In genomic region chr1:21307663-21308062, GRCh38 we compare ENCODE assay signal across 14 cellular contexts. TPM values are rescaled to one million over a fixed set of nuclear protein-coding genes. Genes with fewer than 3 reads are reported as not detected.
A peak's percentile ranks its signal among the peaks of the same experiment; 100 is the strongest.
DNase-seq lines count a peak whose midpoint lies in the region; ATAC-seq, FAIRE-seq and TF ChIP-seq lines count a peak whose summit lies in the region.
"Had no signal": no experiment of that assay in that cellular context is flagged by ENCODE, and none has a peak within 500 bp of the region (broad histone marks: within the 10 kb centered on the region; RNA-seq: fewer than 3 reads in every experiment).

No MANE protein-coding gene starts in this region.

- no peak overlapping the region for H2AFZ ChIP-seq in smooth muscle cell (ENCODE audit: low read depth)

- ATAC-seq in central memory CD8-positive, alpha-beta T cell (replicated peaks; ENCODE audit: extremely low read depth, poor library complexity, severe bottlenecking) = peak; percentile 62
- ATAC-seq in GM19395 (IDR thresholded peaks at IDR 0.05; ENCODE audit: unreplicated experiment) = no peak

- no peaks in the 10 kb centered on the region for H3K9me3 Mint-ChIP-seq in central memory CD8-positive, alpha-beta T cell

- peaks cover 97% of the 10 kb centered on the region for H3K79me2 ChIP-seq in smooth muscle cell (ENCODE audit: low read depth)

- 70% methylated on average over 6 of the region's 6 CpGs for WGBS in smooth muscle cell (ENCODE audit: low lambda C conversion rate)

- H3K4me2 ChIP-seq in smooth muscle cell = peak overlapping the region; percentile 53

- H3K4me3 ChIP-seq in smooth muscle cell = no peak overlapping the region
- H3K4me3 ChIP-seq: MG63 had no signal

- no peaks in the 10 kb centered on the region for H3K36me3 ChIP-seq in smooth muscle cell (ENCODE audit: low read depth)
- H3K36me3 ChIP-seq: MG63 had no signal

- H3K9me3 ChIP-seq in smooth muscle cell (replicated peaks; ENCODE audit: low read depth) = no peaks in the 10 kb centered on the region
- H3K9me3 ChIP-seq: MG63 had no signal

- H3K27ac ChIP-seq in smooth muscle cell (ENCODE audit: low read depth) = peak overlapping the region; percentile 59

- H3K36me3 Mint-ChIP-seq in central memory CD8-positive, alpha-beta T cell (ENCODE audit: insufficient read depth) = peaks cover 9% of the 10 kb centered on the region

- peak overlapping the region; percentile 75 for H3K27ac Mint-ChIP-seq in central memory CD8-positive, alpha-beta T cell (ENCODE audit: low read depth)

- no peaks in the 10 kb centered on the region for H3K27me3 Mint-ChIP-seq in central memory CD8-positive, alpha-beta T cell

- H3K4me1 Mint-ChIP-seq in central memory CD8-positive, alpha-beta T cell = peaks cover 50% of the 10 kb centered on the region

- no peak for FAIRE-seq in frontal cortex (lab: Jason Lieb, UNC)

- peak; percentile 62 for DNase-seq in NCI-H82 (lab: John Stamatoyannopoulos, UW)
- no peak for DNase-seq in NCI-H82 treated with DMSO at 0.1 percent for 48 hours (lab: John Stamatoyannopoulos, UW; ENCODE audit: unreplicated experiment)
- DNase-seq in OCI-M1 (lab: John Stamatoyannopoulos, UW) = peak; percentile 14
- DNase-seq in central memory CD8-positive, alpha-beta T cell (ENCODE audit: low spot score in 2 of 2) = no peak
- no peak for DNase-seq in smooth muscle cell (lab: John Stamatoyannopoulos, UW; ENCODE audit: unreplicated experiment)
- DNase-seq in GM13977 (ENCODE audit: low spot score) = no peak
- no peak for DNase-seq in frontal cortex (ENCODE audit: low spot score in 2 of 2)
- DNase-seq: ACHN; foreskin melanocyte; MG63; NK-92 treated with Interleukin-12 subunit alpha and Interleukin-12 subunit beta, amount 100 ng/mL, for 24 hours; stimulated activated CD4-positive, alpha-beta T cell treated with anti-CD3 and anti-CD28 coated beads, Interleukin-1b, Interleukin-23, amount 100 ng/mL, for 48 hours; trophoblast cell had no signal

- in situ Hi-C loops in GM13977 (cut with MboI; ENCODE audit: low pct_unique_long_range_greater_than_20kb, low sequenced_read_pairs, unreplicated experiment) = no loop called here

- H3K4me3 Mint-ChIP-seq in central memory CD8-positive, alpha-beta T cell = no peak overlapping the region

- no peak overlapping the region for H3K9ac ChIP-seq in smooth muscle cell (ENCODE audit: low read depth)

- no peaks in the 10 kb centered on the region for H3K27me3 ChIP-seq in smooth muscle cell (ENCODE audit: low read depth)
- H3K27me3 ChIP-seq: MG63 had no signal

- peaks cover 24% of the 10 kb centered on the region for H3K4me1 ChIP-seq in smooth muscle cell (ENCODE audit: low read depth)

- TF ChIP-seq CTCF in smooth muscle cell (IDR thresholded peaks at IDR 0.05; ENCODE audit: borderline replicate concordance, insufficient read depth, poor library complexity, severe bottlenecking) = no peak
- TF ChIP-seq CTCF in GM13977 (IDR thresholded peaks at IDR 0.05; ENCODE audit: extremely low read depth, insufficient read depth, missing control alignments) = no peak

- peaks cover 34% of the 10 kb centered on the region for H3F3A ChIP-seq in smooth muscle cell (ENCODE audit: low read depth)

- peaks cover 33% of the 10 kb centered on the region for H4K20me1 ChIP-seq in smooth muscle cell (ENCODE audit: low read depth)

RNA-seq across cellular contexts. Expression of gene ECE1, which starts 17.4 kb away (rescaled TPM):
- 63.8 and 129 TPM in 2 replicates for total RNA-seq in smooth muscle cell
- 101 and 108 TPM in 2 replicates for polyA plus RNA-seq in smooth muscle cell
- total RNA-seq in frontal cortex = 8.2 TPM

Comparison
In these comparisons a context has a peak if more than half of its experiments do, and no peak if none do; other contexts are left out.
1. DNase-seq: peak in NCI-H82 (single experiment) and OCI-M1 (single experiment); none in NCI-H82 treated with DMSO at 0.1 percent for 48 hours (single experiment), central memory CD8-positive, alpha-beta T cell (0 of 2), smooth muscle cell (single experiment), GM13977 (single experiment) and frontal cortex (0 of 2).